ENCODE assay signal across 8 cellular contexts in the genomic region with DNA sequence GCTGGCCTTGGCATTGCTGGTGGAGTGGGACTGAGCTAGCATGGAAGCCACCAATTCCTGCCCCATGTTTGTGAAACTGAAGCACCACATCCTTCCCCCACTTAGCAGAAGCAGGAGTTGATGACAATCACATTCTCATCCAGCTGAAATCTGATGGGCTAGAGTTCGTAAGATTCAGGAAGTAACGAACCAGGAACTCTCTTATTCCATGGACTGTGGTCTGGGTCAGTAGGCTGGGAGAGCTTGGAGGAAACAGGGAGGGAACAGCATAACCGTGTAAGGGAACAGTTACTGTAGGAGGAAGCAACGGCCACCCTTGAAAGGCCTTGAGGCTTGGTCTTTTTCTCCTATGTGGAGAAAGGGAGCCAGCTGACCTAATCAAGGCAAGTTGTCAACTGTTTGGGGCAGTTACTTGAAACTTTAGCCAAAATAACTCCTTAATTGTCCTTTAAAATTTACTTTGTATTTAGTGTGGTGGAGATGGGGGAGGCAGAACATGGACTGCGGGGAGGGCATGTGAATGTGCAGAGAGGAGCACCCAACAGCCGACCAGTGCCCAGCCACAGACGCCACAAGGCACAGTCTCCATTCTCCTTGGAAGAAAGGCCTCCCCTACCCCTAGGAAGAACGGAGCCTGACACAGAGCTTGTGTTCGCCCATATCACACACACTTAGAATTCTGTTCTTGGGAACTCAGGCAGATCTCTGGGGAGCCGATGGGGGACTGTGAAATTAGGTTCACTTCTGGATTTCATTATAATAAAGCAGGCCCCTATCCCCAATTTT. TPM values are rescaled to one million over a fixed set of nuclear protein-coding genes. Genes with fewer than 3 reads are reported as not detected.
A peak's percentile ranks its signal among the peaks of the same experiment; 100 is the strongest.
DNase-seq lines count a peak whose midpoint lies in the region; ATAC-seq, FAIRE-seq and TF ChIP-seq lines count a peak whose summit lies in the region.

No MANE protein-coding gene starts in this region.

- intact Hi-C loops in activated T-helper 2 cell treated with anti-CD3 and anti-CD28 coated beads, Interferon-gamma antibody, Interleukin-2, Interleukin-4, amounts not matched to agents 10 μg/mL and 5 μg/mL and 100 μg/mL, durations not matched to agents 14 hours and 24 hours and 36 hours (cut with micrococcal nuclease), result loop anchor here (2.0 kb wide), 2 partner anchors 67 to 625 kb away; a partner anchor contains a TSS

- no peaks in the 10 kb centered on the region for H3K27me3 ChIP-seq in mesendoderm (ENCODE audit: insufficient read depth, low read length, poor library complexity)
- no peaks in the 10 kb centered on the region for H3K27me3 ChIP-seq in tibial nerve

- H3K9me3 ChIP-seq in tibial nerve, result peaks cover 0 to 18% (median 0%) of the 10 kb centered on the region in 4 donors

- H3K27me3 Mint-ChIP-seq in activated T-cell treated with anti-CD3 and anti-CD28 coated beads, Interleukin-2, amount 50 U/mL, for 72 hours (ENCODE audit: low read depth), result no peaks in the 10 kb centered on the region
- no peaks in the 10 kb centered on the region for H3K27me3 Mint-ChIP-seq in activated T-helper 2 cell treated with anti-CD3 and anti-CD28 coated beads, Interferon-gamma antibody, Interleukin-2, Interleukin-4, amounts not matched to agents 10 μg/mL and 5 μg/mL and 100 μg/mL, durations not matched to agents 14 hours and 24 hours and 36 hours (ENCODE audit: low read depth)

- no peak overlapping the region for H3K4me2 ChIP-seq in mesendoderm (ENCODE audit: low read length)

- TF ChIP-seq POLR2A in tibial nerve (IDR thresholded peaks at IDR 0.05) (no peak), H54 (IDR thresholded peaks at IDR 0.05; ENCODE audit: low read depth, low read length) (no peak)

- no peak overlapping the region for H2AK5ac ChIP-seq in mesendoderm (ENCODE audit: low read length)

- no peak overlapping the region for H3K4ac ChIP-seq in mesendoderm (ENCODE audit: low read depth, low read length)

- H4K8ac ChIP-seq in mesendoderm (ENCODE audit: low read depth, low read length), result no peak overlapping the region

- no peak overlapping the region for H2BK15ac ChIP-seq in mesendoderm (replicated peaks; ENCODE audit: low read depth)

- no peak for ATAC-seq in activated T-cell treated with anti-CD3 and anti-CD28 coated beads, Interleukin-2, amount 50 U/mL, for 72 hours (replicated peaks in 1 of 2)
- ATAC-seq in GM21825 (IDR thresholded peaks at IDR 0.05; ENCODE audit: unreplicated experiment), result no peak

- H3K4me3 ChIP-seq in mesendoderm (ENCODE audit: low read length), result no peak overlapping the region
- H3K4me3 ChIP-seq in tibial nerve, result no peak overlapping the region

- H3K4me1 ChIP-seq in mesendoderm (ENCODE audit: control insufficient read depth, low read depth, low read length) (peaks cover 6% of the 10 kb centered on the region), tibial nerve (peaks cover 0 to 34% (median 21%) of the 10 kb centered on the region in 4 donors)

- WGBS in mesendoderm (ENCODE audit: extremely low coverage, insufficient coverage, low lambda C conversion rate), result no CpG with 5 or more reads among the region's 10 CpGs
- 87 to 90% methylated on average over 10 of the region's 10 CpGs for WGBS in tibial nerve, 2 donors

- H2BK5ac ChIP-seq in mesendoderm (ENCODE audit: low read length), result no peak overlapping the region

- TF ChIP-seq CTCF in tibial nerve (IDR thresholded peaks at IDR 0.05), result no peak

- H3K79me2 ChIP-seq in mesendoderm (ENCODE audit: control insufficient read depth, insufficient read depth, low read length), result no peaks in the 10 kb centered on the region

- H3K18ac ChIP-seq in mesendoderm (ENCODE audit: low read length), result no peak overlapping the region

- peaks cover 45% of the 10 kb centered on the region for H3K4me1 Mint-ChIP-seq in activated T-cell treated with anti-CD3 and anti-CD28 coated beads, Interleukin-2, amount 50 U/mL, for 72 hours (ENCODE audit: low read depth)
- H3K4me1 Mint-ChIP-seq in activated T-helper 2 cell treated with anti-CD3 and anti-CD28 coated beads, Interferon-gamma antibody, Interleukin-2, Interleukin-4, amounts not matched to agents 10 μg/mL and 5 μg/mL and 100 μg/mL, durations not matched to agents 14 hours and 24 hours and 36 hours (ENCODE audit: low read depth), result peaks cover 27% of the 10 kb centered on the region

- H3K27ac ChIP-seq in mesendoderm (ENCODE audit: low read depth, low read length) (no peak overlapping the region), tibial nerve (peak overlapping the region; percentile 91 to 99 (median 94))

- H4K5ac ChIP-seq in mesendoderm (ENCODE audit: low read length), result peak overlapping the region; percentile 66

- FAIRE-seq in H54 (lab: Jason Lieb, UNC), result no peak

- no peak overlapping the region for H3K23ac ChIP-seq in mesendoderm (ENCODE audit: low read length)

- no peak overlapping the region for H3K9ac ChIP-seq in mesendoderm (ENCODE audit: low read length)

- H3K9me3 Mint-ChIP-seq in activated T-cell treated with anti-CD3 and anti-CD28 coated beads, Interleukin-2, amount 50 U/mL, for 72 hours, result peaks cover 6 to 8% of the 10 kb centered on the region in 2 donors
- peaks cover 29% of the 10 kb centered on the region for H3K9me3 Mint-ChIP-seq in activated T-helper 2 cell treated with anti-CD3 and anti-CD28 coated beads, Interferon-gamma antibody, Interleukin-2, Interleukin-4, amounts not matched to agents 10 μg/mL and 5 μg/mL and 100 μg/mL, durations not matched to agents 14 hours and 24 hours and 36 hours

- H3K36me3 ChIP-seq in mesendoderm (ENCODE audit: control insufficient read depth, insufficient read depth, low read length), result no peaks in the 10 kb centered on the region
- no peaks in the 10 kb centered on the region for H3K36me3 ChIP-seq in tibial nerve

- peaks cover 4% of the 10 kb centered on the region for H3K79me1 ChIP-seq in mesendoderm (ENCODE audit: low read length)

- TF ChIP-seq EP300 in tibial nerve (IDR thresholded peaks at IDR 0.05), result no peak

- peak overlapping the region; percentile 85 to 94 for H3K4me3 Mint-ChIP-seq in activated T-cell treated with anti-CD3 and anti-CD28 coated beads, Interleukin-2, amount 50 U/mL, for 72 hours
- H3K4me3 Mint-ChIP-seq in activated T-helper 2 cell treated with anti-CD3 and anti-CD28 coated beads, Interferon-gamma antibody, Interleukin-2, Interleukin-4, amounts not matched to agents 10 μg/mL and 5 μg/mL and 100 μg/mL, durations not matched to agents 14 hours and 24 hours and 36 hours (ENCODE audit: low read depth), result peak overlapping the region; percentile 87

- no peak for DNase-seq in activated T-cell treated with anti-CD3 and anti-CD28 coated beads, Interleukin-2, amount 50 U/mL, for 72 hours
- DNase-seq in activated T-cell treated with anti-CD3 and anti-CD28 coated beads, Interleukin-2, amount 50 U/mL, for 48 hours, result no peak
- no peak for DNase-seq in activated T-helper 2 cell treated with anti-CD3 and anti-CD28 coated beads, Interferon-gamma antibody, Interleukin-2, Interleukin-4, amounts not matched to agents 10 μg/mL and 5 μg/mL and 100 μg/mL, durations not matched to agents 14 hours and 24 hours and 36 hours (ENCODE audit: low spot score)
- DNase-seq in mesendoderm, result no peak
- DNase-seq in tibial nerve (ENCODE audit: low spot score in 2 of 2), result no peak
- no peak for DNase-seq in NCI-H510A treated with DMSO at 0.1 percent for 48 hours (lab: John Stamatoyannopoulos, UW)
- DNase-seq in H54 (ENCODE audit: insufficient read length, low spot score), result no peak

- H2BK120ac ChIP-seq in mesendoderm (ENCODE audit: low read depth, low read length), result no peak overlapping the region

- peaks cover 10 to 11% of the 10 kb centered on the region in 2 donors for H3K36me3 Mint-ChIP-seq in activated T-cell treated with anti-CD3 and anti-CD28 coated beads, Interleukin-2, amount 50 U/mL, for 72 hours (ENCODE audit: insufficient read depth in 2 of 2)
- H3K36me3 Mint-ChIP-seq in activated T-helper 2 cell treated with anti-CD3 and anti-CD28 coated beads, Interferon-gamma antibody, Interleukin-2, Interleukin-4, amounts not matched to agents 10 μg/mL and 5 μg/mL and 100 μg/mL, durations not matched to agents 14 hours and 24 hours and 36 hours (ENCODE audit: low read depth), result peaks cover 24% of the 10 kb centered on the region

- peak overlapping the region; percentile 53 for H3K56ac ChIP-seq in mesendoderm (ENCODE audit: low read length)

- peak overlapping the region; percentile 96 for H3K27ac Mint-ChIP-seq in activated T-cell treated with anti-CD3 and anti-CD28 coated beads, Interleukin-2, amount 50 U/mL, for 72 hours
- H3K27ac Mint-ChIP-seq in activated T-helper 2 cell treated with anti-CD3 and anti-CD28 coated beads, Interferon-gamma antibody, Interleukin-2, Interleukin-4, amounts not matched to agents 10 μg/mL and 5 μg/mL and 100 μg/mL, durations not matched to agents 14 hours and 24 hours and 36 hours, result peak overlapping the region; percentile 96

RNA-seq across cellular contexts. Expression of a gene that starts 2.0 kb away (rescaled TPM):
- total RNA-seq in activated T-cell treated with anti-CD3 and anti-CD28 coated beads, Interleukin-2, amount 50 U/mL, for 72 hours, result 10 to 100 TPM; 24.2 to 32.2 TPM
- 28.0 and 30.4 TPM in 2 replicates for total RNA-seq in activated T-helper 2 cell treated with anti-CD3 and anti-CD28 coated beads, Interferon-gamma antibody, Interleukin-2, Interleukin-4, amounts not matched to agents 10 μg/mL and 5 μg/mL and 100 μg/mL, durations not matched to agents 14 hours and 24 hours and 36 hours
- 13.0 TPM for polyA plus RNA-seq in mesendoderm (2013, experiment 1 of 2)
- polyA plus RNA-seq in mesendoderm (2013, experiment 2 of 2), result 13.2 TPM
- total RNA-seq in tibial nerve, result 10 to 100 TPM; 39.9 to 60.7 (median 55.5) TPM
